In the genomic region with DNA sequence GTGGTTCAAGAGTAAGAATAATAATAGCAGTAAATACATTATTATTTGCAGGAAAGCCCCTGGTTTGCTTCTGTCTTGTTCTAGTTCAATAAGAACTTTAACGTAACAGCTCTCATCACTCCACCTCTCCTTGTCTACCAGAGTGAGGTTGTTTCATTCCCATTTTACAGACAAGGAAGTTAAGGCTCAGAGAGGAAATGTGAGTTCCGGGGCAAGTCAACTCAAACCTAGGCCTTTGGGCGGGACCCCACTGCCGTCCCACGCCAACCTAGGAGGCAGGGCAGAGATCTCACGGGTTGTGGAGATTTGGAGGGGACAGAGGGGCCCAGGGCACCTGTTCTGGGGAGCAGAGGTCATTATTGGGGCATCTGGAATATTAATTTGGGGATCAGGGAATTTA, we compare ENCODE assay signal across 13 cellular contexts.
DNase-seq lines count a peak whose midpoint lies in the region; ATAC-seq, FAIRE-seq and TF ChIP-seq lines count a peak whose summit lies in the region.
"Had no signal": no experiment of that assay in that cellular context is flagged by ENCODE, and none has a peak within 500 bp of the region (broad histone marks: within the 10 kb centered on the region; RNA-seq: fewer than 3 reads in every experiment).

No MANE protein-coding gene starts in this region.

- peak overlapping the region in 1 of 2 experiments; percentile 86; a peak in 2 of 4 replicates for H3K4me3 ChIP-seq in DND-41 (ENCODE audit: low read depth in 1 of 2, low read length in 2 of 2)
- H3K4me3 ChIP-seq: left ventricle myocardium inferior, suprapubic skin had no signal

- H3K27me3 Mint-ChIP-seq in activated naive CD4-positive, alpha-beta T cell treated with anti-CD3 and anti-CD28 coated beads, Interleukin-2, amount 10 ng/mL, durations not matched to agents 7 days and 5 days, result no peaks in the 10 kb centered on the region
- H3K27me3 Mint-ChIP-seq in nephron (ENCODE audit: low read depth), result no peaks in the 10 kb centered on the region

- H3K4me1 Mint-ChIP-seq in activated naive CD4-positive, alpha-beta T cell treated with anti-CD3 and anti-CD28 coated beads, Interleukin-2, amount 10 ng/mL, durations not matched to agents 7 days and 5 days, result peaks cover 65% of the 10 kb centered on the region
- peaks cover 20% of the 10 kb centered on the region for H3K4me1 Mint-ChIP-seq in nephron

- H3K9me3 ChIP-seq in DND-41 (ENCODE audit: insufficient read depth, low read length, severe bottlenecking), result no peaks in the 10 kb centered on the region
- H3K9me3 ChIP-seq: left ventricle myocardium inferior, SK-N-SH, suprapubic skin had no signal

- H3K27ac ChIP-seq in DND-41 (ENCODE audit: low read length), result no peak overlapping the region
- H3K27ac ChIP-seq: suprapubic skin had no signal

- CTCF ChIA-PET in activated naive CD4-positive, alpha-beta T cell treated with anti-CD3 and anti-CD28 coated beads, Interleukin-2, amount 10 ng/mL, durations not matched to agents 7 days and 5 days (lab: Charles Lee), result interaction anchor here (1.2 to 3.5 kb wide), 2 partner anchors 18 to 21 kb away, joined by 3 to 16 read pairs; no protein-coding TSS in a partner anchor

- no peak for DNase-seq in DND-41
- DNase-seq in activated naive CD4-positive, alpha-beta T cell treated with anti-CD3 and anti-CD28 coated beads, Interleukin-2, amount 10 ng/mL, durations not matched to agents 7 days and 5 days, result no peak
- DNase-seq in H54 (ENCODE audit: insufficient read length, low spot score), result no peak
- no peak for DNase-seq in NCI-H2171 (lab: John Stamatoyannopoulos, UW)
- DNase-seq in SIG-M5 (lab: John Stamatoyannopoulos, UW), result no peak
- DNase-seq: hypothalamus, left ventricle myocardium inferior, SK-N-SH had no signal

- no peaks in the 10 kb centered on the region for H3K27me3 ChIP-seq in DND-41 (ENCODE audit: insufficient read depth, low read length, poor library complexity)
- H3K27me3 ChIP-seq: suprapubic skin had no signal

- TF ChIP-seq CTCF in DND-41 (IDR thresholded peaks at IDR 0.05; ENCODE audit: borderline replicate concordance, extremely low read depth, low read length, poor library complexity, severe bottlenecking), result no peak
- TF ChIP-seq CTCF in nephron (IDR thresholded peaks at IDR 0.05; ENCODE audit: unreplicated experiment in 3 of 3), result no peak

- no peak for ATAC-seq in DND-41 (ENCODE audit: insufficient read depth, low read depth)
- ATAC-seq: activated CD4-positive, CD25-positive, alpha-beta regulatory T cell treated with anti-CD3 and anti-CD28 coated beads, Interleukin-2, amount 50 U/mL, for 24 hours had no signal

- peaks cover 55% of the 10 kb centered on the region for H3K79me2 ChIP-seq in DND-41 (ENCODE audit: insufficient read depth, low read length)

- in situ Hi-C loops in GM18951 (cut with MboI; ENCODE audit: low sequenced_read_pairs, unreplicated experiment), result no loop called here

- peaks cover 43% of the 10 kb centered on the region for H3K4me1 ChIP-seq in DND-41 (ENCODE audit: insufficient read depth, low read length)

- peaks cover 13% of the 10 kb centered on the region for H4K20me1 ChIP-seq in DND-41 (ENCODE audit: insufficient read depth, low read length)

- peak overlapping the region; percentile 99 for H3K4me3 Mint-ChIP-seq in activated naive CD4-positive, alpha-beta T cell treated with anti-CD3 and anti-CD28 coated beads, Interleukin-2, amount 10 ng/mL, durations not matched to agents 7 days and 5 days
- peak overlapping the region; percentile 65 to 82 (median 79) for H3K4me3 Mint-ChIP-seq in nephron

- 0 out of 2 replicates have a peak overlapping the region, but pooled peaks have one; percentile 93 for H3K9ac ChIP-seq in DND-41 (ENCODE audit: low read depth, low read length)
- H3K9ac ChIP-seq: SK-N-SH had no signal

- H2AFZ ChIP-seq in DND-41 (ENCODE audit: low read depth, low read length), result no peak overlapping the region

- H3K4me2 ChIP-seq in DND-41 (ENCODE audit: insufficient read depth, low read length), result peak overlapping the region; percentile 97
- H3K4me2 ChIP-seq: SK-N-SH had no signal

- peaks cover 51% of the 10 kb centered on the region for H3K36me3 Mint-ChIP-seq in activated naive CD4-positive, alpha-beta T cell treated with anti-CD3 and anti-CD28 coated beads, Interleukin-2, amount 10 ng/mL, durations not matched to agents 7 days and 5 days
- H3K36me3 Mint-ChIP-seq in nephron (ENCODE audit: low read depth), result peaks cover 5% of the 10 kb centered on the region

- peak; percentile 18 for TF ChIP-seq POLR2A in GM18951 (IDR thresholded peaks at IDR 0.05; ENCODE audit: extremely low read depth, insufficient read depth, insufficient read length)
- no peak for TF ChIP-seq POLR2A in H54 (IDR thresholded peaks at IDR 0.05; ENCODE audit: low read depth, low read length)

- H3K9me3 Mint-ChIP-seq in activated naive CD4-positive, alpha-beta T cell treated with anti-CD3 and anti-CD28 coated beads, Interleukin-2, amount 10 ng/mL, durations not matched to agents 7 days and 5 days, result no peaks in the 10 kb centered on the region
- no peaks in the 10 kb centered on the region for H3K9me3 Mint-ChIP-seq in nephron

- peaks cover 38% of the 10 kb centered on the region for H3K36me3 ChIP-seq in DND-41 (ENCODE audit: insufficient read depth, low read length)

- no peak for FAIRE-seq in H54 (lab: Jason Lieb, UNC)
- FAIRE-seq: H1 had no signal

- peak overlapping the region; percentile 94 for H3K27ac Mint-ChIP-seq in activated naive CD4-positive, alpha-beta T cell treated with anti-CD3 and anti-CD28 coated beads, Interleukin-2, amount 10 ng/mL, durations not matched to agents 7 days and 5 days
- H3K27ac Mint-ChIP-seq in nephron, result peak overlapping the region in 2 of 3 experiments; percentile 54 to 68
